Comparison of ENCODE assay signal across 8 cellular contexts in the genomic region with DNA sequence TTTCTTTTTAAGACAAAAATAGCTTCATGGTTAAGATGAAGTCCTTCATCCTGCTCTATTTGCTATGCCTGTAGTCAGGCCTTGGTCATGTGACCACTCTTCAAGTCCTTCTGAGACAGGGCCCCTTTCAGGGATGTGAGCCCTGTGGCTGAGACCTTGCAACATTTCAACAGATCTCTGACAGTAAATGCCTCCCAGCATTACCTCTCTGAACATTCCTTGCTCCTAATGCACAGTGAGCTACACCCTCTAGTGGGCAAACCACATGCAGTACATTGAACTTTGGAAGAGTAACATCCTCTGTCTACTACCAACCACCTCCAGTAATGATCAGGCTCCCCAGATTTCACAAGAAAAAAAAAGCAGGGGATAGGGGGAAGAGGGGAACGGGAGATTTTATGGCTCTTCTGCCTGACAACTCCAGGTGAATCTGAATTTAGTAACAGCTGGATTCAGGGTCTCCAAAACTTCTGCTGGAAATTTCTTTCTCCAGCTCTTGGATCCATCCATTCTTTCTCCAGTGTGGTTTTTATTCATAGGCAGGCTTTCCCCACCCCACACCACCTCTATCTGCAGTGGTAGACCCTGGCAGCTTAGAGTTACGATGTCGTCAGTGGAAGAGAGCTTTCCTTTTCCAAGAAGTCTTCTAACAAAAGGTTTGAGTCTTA. TPM values are rescaled to one million over a fixed set of nuclear protein-coding genes. Genes with fewer than 3 reads are reported as not detected.
DNase-seq lines count a peak whose midpoint lies in the region; ATAC-seq lines count a peak whose summit lies in the region.

No MANE protein-coding gene starts in this region.

- WGBS in right cardiac atrium: 76% methylated on average over 3 of the region's 3 CpGs

- intact Hi-C loops in right cardiac atrium (cut with DNase I): loop anchor here in 2 of 4 donors (10.0 kb wide), 1 partner anchor 200 kb away; no protein-coding TSS in a partner anchor

- H3K27ac ChIP-seq in right cardiac atrium (ENCODE audit: low read length): no peak overlapping the region

- no peaks in the 10 kb centered on the region for H3K4me1 ChIP-seq in right cardiac atrium (ENCODE audit: control insufficient read depth, insufficient read depth, low read length)

- H3K36me3 Mint-ChIP-seq in activated naive CD8-positive, alpha-beta T cell treated with anti-CD3 and anti-CD28 coated beads, Interleukin-2, amount 50 U/mL, for 24 hours (ENCODE audit: low read depth): peaks cover 18% of the 10 kb centered on the region
- H3K36me3 Mint-ChIP-seq in stimulated activated effector memory CD8-positive, alpha-beta T cell treated with anti-CD3 and anti-CD28 coated beads, Interleukin-12 subunit alpha, Interleukin-12 subunit beta, amount 100 ng/mL, for 72 hours: no peaks in the 10 kb centered on the region

- ATAC-seq in GM19043 (IDR thresholded peaks at IDR 0.05; ENCODE audit: low read depth, unreplicated experiment): peak; percentile 84
- ATAC-seq in HG03175 (IDR thresholded peaks at IDR 0.05; ENCODE audit: unreplicated experiment): peak; percentile 81
- ATAC-seq in activated naive CD8-positive, alpha-beta T cell treated with anti-CD3 and anti-CD28 coated beads, Interleukin-2, amount 50 U/mL, for 24 hours: peak; percentile 73
- peak; percentile 75 to 87 for ATAC-seq in right cardiac atrium
- ATAC-seq in stimulated activated effector memory CD8-positive, alpha-beta T cell treated with anti-CD3 and anti-CD28 coated beads, Interleukin-12 subunit alpha, Interleukin-12 subunit beta, amount 100 ng/mL, for 72 hours: peak; percentile 70

- DNase-seq in DMS53 (lab: John Stamatoyannopoulos, UW) (peak; percentile 88), NCI-H510A treated with DMSO at 0.1 percent for 48 hours (lab: John Stamatoyannopoulos, UW) (peak; percentile 51), right cardiac atrium (peak in 1 of 3 donors; percentile 21)
- no peak for DNase-seq in activated naive CD8-positive, alpha-beta T cell treated with anti-CD3 and anti-CD28 coated beads, Interleukin-2, amount 50 U/mL, for 24 hours
- DNase-seq in stimulated activated effector memory CD8-positive, alpha-beta T cell treated with anti-CD3 and anti-CD28 coated beads, Interleukin-12 subunit alpha, Interleukin-12 subunit beta, amount 100 ng/mL, for 72 hours (ENCODE audit: low spot score in 2 of 2): no peak
- DNase-seq in activated CD8-positive, alpha-beta memory T cell treated with anti-CD3 and anti-CD28 coated beads for 24 hours: no peak

- H3K9me3 ChIP-seq in right cardiac atrium (ENCODE audit: control insufficient read depth, low read length): no peaks in the 10 kb centered on the region

- H3K4me3 Mint-ChIP-seq in activated naive CD8-positive, alpha-beta T cell treated with anti-CD3 and anti-CD28 coated beads, Interleukin-2, amount 50 U/mL, for 24 hours: no peak overlapping the region
- H3K4me3 Mint-ChIP-seq in stimulated activated effector memory CD8-positive, alpha-beta T cell treated with anti-CD3 and anti-CD28 coated beads, Interleukin-12 subunit alpha, Interleukin-12 subunit beta, amount 100 ng/mL, for 72 hours: no peak overlapping the region

- H3K4me3 ChIP-seq in right cardiac atrium (ENCODE audit: low read length): no peak overlapping the region

- peaks cover 7% of the 10 kb centered on the region for H3K4me1 Mint-ChIP-seq in activated naive CD8-positive, alpha-beta T cell treated with anti-CD3 and anti-CD28 coated beads, Interleukin-2, amount 50 U/mL, for 24 hours
- no peaks in the 10 kb centered on the region for H3K4me1 Mint-ChIP-seq in stimulated activated effector memory CD8-positive, alpha-beta T cell treated with anti-CD3 and anti-CD28 coated beads, Interleukin-12 subunit alpha, Interleukin-12 subunit beta, amount 100 ng/mL, for 72 hours

- H3K27me3 Mint-ChIP-seq in activated naive CD8-positive, alpha-beta T cell treated with anti-CD3 and anti-CD28 coated beads, Interleukin-2, amount 50 U/mL, for 24 hours: no peaks in the 10 kb centered on the region

- no peak overlapping the region for H3K27ac Mint-ChIP-seq in activated naive CD8-positive, alpha-beta T cell treated with anti-CD3 and anti-CD28 coated beads, Interleukin-2, amount 50 U/mL, for 24 hours
- H3K27ac Mint-ChIP-seq in stimulated activated effector memory CD8-positive, alpha-beta T cell treated with anti-CD3 and anti-CD28 coated beads, Interleukin-12 subunit alpha, Interleukin-12 subunit beta, amount 100 ng/mL, for 72 hours: no peak overlapping the region

- no peaks in the 10 kb centered on the region for H3K27me3 ChIP-seq in right cardiac atrium (ENCODE audit: control insufficient read depth, insufficient read depth)

- peaks cover 10% of the 10 kb centered on the region for H3K9me3 Mint-ChIP-seq in activated naive CD8-positive, alpha-beta T cell treated with anti-CD3 and anti-CD28 coated beads, Interleukin-2, amount 50 U/mL, for 24 hours
- peaks cover 7% of the 10 kb centered on the region for H3K9me3 Mint-ChIP-seq in stimulated activated effector memory CD8-positive, alpha-beta T cell treated with anti-CD3 and anti-CD28 coated beads, Interleukin-12 subunit alpha, Interleukin-12 subunit beta, amount 100 ng/mL, for 72 hours

RNA-seq across cellular contexts. Expression of a gene that starts 8.9 kb away (rescaled TPM):
- 10 to 100 TPM; 36.1 to 44.2 (median 42.7) TPM for total RNA-seq in right cardiac atrium
- polyA plus RNA-seq in right cardiac atrium: 17.0 TPM

RNA-seq across cellular contexts. Expression of a gene that starts 39.5 kb away (rescaled TPM):
- total RNA-seq in right cardiac atrium: 1 to 10 TPM in 1 of 4 donors, under 1 TPM in 2, not detected in 1; 0.69 to 1.2 (median 0.78) TPM
- 0.61 TPM for polyA plus RNA-seq in right cardiac atrium

Comparison
In these comparisons a context has a peak if more than half of its experiments do, and no peak if none do; other contexts are left out.
1. DNase-seq: peak in DMS53 (single experiment) and NCI-H510A treated with DMSO at 0.1 percent for 48 hours (single experiment); none in activated naive CD8-positive, alpha-beta T cell treated with anti-CD3 and anti-CD28 coated beads, Interleukin-2, amount 50 U/mL, for 24 hours (single experiment), stimulated activated effector memory CD8-positive, alpha-beta T cell treated with anti-CD3 and anti-CD28 coated beads, Interleukin-12 subunit alpha, Interleukin-12 subunit beta, amount 100 ng/mL, for 72 hours (0 of 2) and activated CD8-positive, alpha-beta memory T cell treated with anti-CD3 and anti-CD28 coated beads for 24 hours (single experiment).
2. Peak in every context shown above with its lines, with median percentiles within 50 percentile points of each other: ATAC-seq.